Comparison of ENCODE assay signal across 14 cellular contexts in the genomic region with DNA sequence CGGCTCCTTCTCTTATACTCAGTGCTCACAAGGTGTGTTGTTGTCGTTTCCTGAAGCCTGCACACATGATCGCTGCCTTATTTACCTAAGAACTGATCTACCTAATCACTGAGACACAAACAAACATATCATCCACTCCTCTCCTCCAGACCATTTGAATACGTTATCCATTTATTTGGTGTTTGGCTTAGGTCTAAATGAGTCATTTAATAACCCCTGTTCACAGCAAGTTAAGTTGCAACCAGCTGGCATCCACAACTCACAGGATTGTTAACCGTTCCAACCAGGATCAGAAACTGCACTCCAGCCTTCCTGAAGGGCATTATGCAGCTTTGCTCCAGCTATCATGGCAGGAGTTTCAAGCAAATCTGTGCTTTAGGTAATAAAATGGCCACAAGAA.
DNase-seq lines count a peak whose midpoint lies in the region; ATAC-seq, FAIRE-seq and TF ChIP-seq lines count a peak whose summit lies in the region.
"Had no signal": no experiment of that assay in that cellular context is flagged by ENCODE, and none has a peak within 500 bp of the region (broad histone marks: within the 10 kb centered on the region; RNA-seq: fewer than 3 reads in every experiment).

No MANE protein-coding gene starts in this region.

- no peak for TF ChIP-seq CTCF in kidney (IDR thresholded peaks at IDR 0.05; ENCODE audit: borderline replicate concordance, extremely low read depth, insufficient read depth)

- H3K9ac ChIP-seq in kidney (ENCODE audit: low read length in 2 of 2): no peak overlapping the region

- peak overlapping the region in 1 of 2 donors; percentile 35 for H3K27ac ChIP-seq in kidney (ENCODE audit: low read depth in 2 of 2, low read length in 2 of 2)
- H3K27ac ChIP-seq: neutrophil had no signal

- no peaks in the 10 kb centered on the region for H3K36me3 ChIP-seq in kidney (ENCODE audit: control insufficient read depth in 1 of 2, insufficient read depth in 2 of 2, low read length in 2 of 2)
- H3K36me3 ChIP-seq: neutrophil had no signal

- FAIRE-seq in kidney (lab: Jason Lieb, UNC): no peak
- FAIRE-seq: colon had no signal

- H3K9me3 ChIP-seq in kidney (ENCODE audit: control insufficient read depth in 1 of 2, low read length in 2 of 2): no peaks in the 10 kb centered on the region
- H3K9me3 ChIP-seq: neutrophil had no signal

- intact Hi-C loops in kidney (cut with DNase I): no loop called here

- peak overlapping the region; percentile 23 to 32 for H3K4me3 ChIP-seq in kidney (ENCODE audit: low read length in 2 of 2)

- DNase-seq in DMS 273 treated with DMSO at 0.1 percent for 48 hours (lab: John Stamatoyannopoulos, UW): peak; percentile 28
- DNase-seq in NCI-H1436 treated with DMSO at 0.1 percent for 48 hours (lab: John Stamatoyannopoulos, UW): peak; percentile 68
- DNase-seq in NCI-H748 treated with DMSO at 0.1 percent for 48 hours (lab: John Stamatoyannopoulos, UW): peak; percentile 92
- DNase-seq in kidney: no peak
- DNase-seq in activated T-cell treated with anti-CD3 and anti-CD28 coated beads for 4 hours: no peak
- DNase-seq in NCI-H128 (lab: John Stamatoyannopoulos, UW; ENCODE audit: unreplicated experiment): no peak
- DNase-seq: activated gamma-delta T cell, DND-41 had no signal

- H3K4me1 ChIP-seq in kidney (ENCODE audit: control insufficient read depth in 1 of 2, insufficient read depth in 1 of 2, low read depth in 1 of 2, low read length in 2 of 2): peaks cover 0 to 5% of the 10 kb centered on the region in 2 donors

- ATAC-seq in HG03439 (IDR thresholded peaks at IDR 0.05; ENCODE audit: unreplicated experiment) (no peak), GM18909 (IDR thresholded peaks at IDR 0.05; ENCODE audit: poor library complexity, unreplicated experiment) (no peak)
- ATAC-seq: activated CD4-positive, CD25-positive, alpha-beta regulatory T cell treated with anti-CD3 and anti-CD28 coated beads, Interleukin-2, amount 50 U/mL, for 24 hours; right cardiac atrium had no signal

Comparison
In these comparisons a context has a peak if more than half of its experiments do, and no peak if none do; other contexts are left out.
1. DNase-seq: peak in DMS 273 treated with DMSO at 0.1 percent for 48 hours (single experiment), NCI-H1436 treated with DMSO at 0.1 percent for 48 hours (single experiment) and NCI-H748 treated with DMSO at 0.1 percent for 48 hours (single experiment); none in kidney (single experiment), activated T-cell treated with anti-CD3 and anti-CD28 coated beads for 4 hours (single experiment) and NCI-H128 (single experiment).